ENCODE assay signal across 21 cellular contexts in the genomic region with DNA sequence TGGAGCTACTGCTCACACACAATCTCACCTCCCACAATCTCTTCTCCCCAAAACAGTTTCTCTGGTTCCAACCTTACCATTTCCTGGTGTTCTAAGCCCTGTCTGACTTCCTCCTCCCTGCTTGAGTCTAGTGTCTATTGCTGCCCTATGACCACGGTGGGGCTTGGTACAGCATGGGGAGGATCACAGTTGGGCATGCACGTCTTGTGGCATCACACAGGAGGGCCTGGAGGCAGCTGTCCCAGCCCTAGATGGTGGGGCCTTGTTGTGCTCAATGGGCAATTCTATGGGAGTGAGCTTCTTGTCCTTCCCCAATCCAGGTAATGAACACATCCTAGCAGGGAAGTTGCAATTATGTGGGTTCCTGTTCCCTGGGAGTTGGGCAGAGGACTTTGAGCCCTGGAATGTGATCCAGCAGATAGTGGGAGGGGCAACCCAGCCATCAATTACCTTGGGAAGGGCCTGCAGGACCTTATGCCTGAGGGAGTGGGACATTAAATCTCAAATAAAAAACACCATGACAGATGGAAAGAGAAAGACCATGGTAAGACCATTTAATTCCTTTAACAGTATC.
"Had no signal": no experiment of that assay in that cellular context is flagged by ENCODE, and none has a peak within 500 bp of the region (broad histone marks: within the 10 kb centered on the region; RNA-seq: fewer than 3 reads in every experiment).

No MANE protein-coding gene starts in this region.

- H3K4me3 Mint-ChIP-seq: activated B cell treated with CpG ODN at 0.5 μM for 24 hours; activated CD4-positive, alpha-beta memory T cell treated with anti-CD3 and anti-CD28 coated beads for 36 hours; activated naive CD8-positive, alpha-beta T cell; activated T-helper 1 cell treated with anti-CD3 and anti-CD28 coated beads, Interleukin-12 subunit alpha, Interleukin-12 subunit beta, Interleukin-2, Interleukin-4 antibody, amounts not matched to agents 30 ng/mL and 10 ng/mL and 1 ng/mL, durations not matched to agents 14 hours and 24 hours and 36 hours; mesothelial cell of epicardium; neural crest cell; stimulated activated effector memory CD8-positive, alpha-beta T cell treated with anti-CD3 and anti-CD28 coated beads, Interleukin-12 subunit alpha, Interleukin-12 subunit beta, amount 100 ng/mL, for 72 hours; T-helper 2 cell treated with Interferon-gamma antibody and Interleukin-4, amounts not matched to agents 5 μg/mL and 100 μg/mL, for 36 hours; type B pancreatic cell had no signal

- H3K4me1 ChIP-seq: foreskin keratinocyte, right lobe of liver, stomach had no signal

- H3K27me3 ChIP-seq: foreskin keratinocyte, ovary, right lobe of liver, stomach had no signal

- ATAC-seq: foreskin keratinocyte; left cardiac atrium; stimulated activated effector memory CD8-positive, alpha-beta T cell treated with anti-CD3 and anti-CD28 coated beads, Interleukin-12 subunit alpha, Interleukin-12 subunit beta, amount 100 ng/mL, for 72 hours had no signal

- H3K4me3 ChIP-seq: ovary, right lobe of liver, smooth muscle cell, stomach had no signal

- H3K9me3 Mint-ChIP-seq: activated B cell treated with CpG ODN at 0.5 μM for 24 hours; activated CD4-positive, alpha-beta memory T cell treated with anti-CD3 and anti-CD28 coated beads for 36 hours; activated T-helper 1 cell treated with anti-CD3 and anti-CD28 coated beads, Interleukin-12 subunit alpha, Interleukin-12 subunit beta, Interleukin-2, Interleukin-4 antibody, amounts not matched to agents 30 ng/mL and 10 ng/mL and 1 ng/mL, durations not matched to agents 14 hours and 24 hours and 36 hours; mesothelial cell of epicardium; neural crest cell; stimulated activated effector memory CD8-positive, alpha-beta T cell treated with anti-CD3 and anti-CD28 coated beads, Interleukin-12 subunit alpha, Interleukin-12 subunit beta, amount 100 ng/mL, for 72 hours; T-helper 2 cell treated with Interferon-gamma antibody and Interleukin-4, amounts not matched to agents 5 μg/mL and 100 μg/mL, for 36 hours; type B pancreatic cell had no signal

- H3K27ac ChIP-seq: foreskin keratinocyte, ovary, right lobe of liver, stomach had no signal

- H3K9me3 ChIP-seq: ovary, right lobe of liver, stomach had no signal

- DNase-seq: activated B cell treated with CpG ODN at 0.5 μM for 24 hours; activated CD4-positive, alpha-beta memory T cell treated with anti-CD3 and anti-CD28 coated beads for 36 hours; activated CD4-positive, alpha-beta T cell treated with anti-CD3 and anti-CD28 coated beads for 4 hours; activated T-cell treated with anti-CD3 and anti-CD28 coated beads for 4 hours; amniotic stem cell; caudate nucleus; foreskin keratinocyte; hippocampal formation; left cardiac atrium; ovary; right lobe of liver; stimulated activated CD4-positive, alpha-beta T cell treated with anti-CD3 and anti-CD28 coated beads, Interleukin-4, amount 100 ng/mL, for 1 hour; stomach had no signal

- H3K36me3 Mint-ChIP-seq: activated CD4-positive, alpha-beta memory T cell treated with anti-CD3 and anti-CD28 coated beads for 36 hours; activated naive CD8-positive, alpha-beta T cell; mesothelial cell of epicardium; stimulated activated effector memory CD8-positive, alpha-beta T cell treated with anti-CD3 and anti-CD28 coated beads, Interleukin-12 subunit alpha, Interleukin-12 subunit beta, amount 100 ng/mL, for 72 hours; type B pancreatic cell had no signal

- H3K27ac Mint-ChIP-seq: activated B cell treated with CpG ODN at 0.5 μM for 24 hours; activated CD4-positive, alpha-beta memory T cell treated with anti-CD3 and anti-CD28 coated beads for 36 hours; activated naive CD8-positive, alpha-beta T cell; activated T-helper 1 cell treated with anti-CD3 and anti-CD28 coated beads, Interleukin-12 subunit alpha, Interleukin-12 subunit beta, Interleukin-2, Interleukin-4 antibody, amounts not matched to agents 30 ng/mL and 10 ng/mL and 1 ng/mL, durations not matched to agents 14 hours and 24 hours and 36 hours; mesothelial cell of epicardium; stimulated activated effector memory CD8-positive, alpha-beta T cell treated with anti-CD3 and anti-CD28 coated beads, Interleukin-12 subunit alpha, Interleukin-12 subunit beta, amount 100 ng/mL, for 72 hours; T-helper 2 cell treated with Interferon-gamma antibody and Interleukin-4, amounts not matched to agents 5 μg/mL and 100 μg/mL, for 36 hours; type B pancreatic cell had no signal

- H3K36me3 ChIP-seq: ovary, right lobe of liver, stomach had no signal

- H3K27me3 Mint-ChIP-seq: activated B cell treated with CpG ODN at 0.5 μM for 24 hours, type B pancreatic cell had no signal
